In the genomic region with DNA sequence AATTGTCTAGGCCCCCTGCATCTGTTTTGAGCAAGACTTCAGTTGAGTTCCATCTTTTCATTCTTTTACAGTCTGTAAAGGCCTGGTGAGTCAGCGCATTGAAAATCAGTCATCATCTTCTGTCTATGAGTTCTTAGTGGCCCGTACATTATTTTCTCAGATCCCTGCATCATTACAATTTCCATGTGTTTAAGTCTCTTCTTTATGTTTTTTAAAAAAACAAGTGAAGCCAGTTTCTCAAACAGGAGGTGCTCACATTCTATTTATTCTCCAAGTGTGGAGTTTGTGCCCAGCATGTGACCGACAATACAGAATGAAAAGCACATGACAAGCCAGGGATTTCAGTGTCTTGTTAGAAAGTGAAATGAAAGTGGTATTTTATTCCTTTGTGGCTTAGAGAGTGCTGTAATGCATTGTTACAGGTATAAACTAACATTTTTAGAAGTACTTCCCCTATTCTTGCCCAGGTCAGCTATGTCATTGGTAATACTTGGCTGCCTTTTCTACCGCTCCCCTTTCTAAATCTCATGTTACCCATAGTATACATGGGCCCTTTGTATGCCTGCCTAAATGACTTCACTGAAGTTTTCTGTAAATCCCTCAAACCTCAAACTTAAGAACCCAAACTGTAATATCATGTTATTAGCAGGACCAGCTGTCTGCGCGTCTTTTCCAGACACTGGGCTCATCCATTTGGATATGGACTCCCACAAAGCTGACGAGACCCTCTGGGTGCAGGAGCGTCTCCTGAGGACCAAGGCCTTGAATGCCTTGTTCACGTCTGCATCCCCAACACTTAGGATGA, we compare ENCODE assay signal across 8 cellular contexts.
DNase-seq lines count a peak whose midpoint lies in the region; ATAC-seq and TF ChIP-seq lines count a peak whose summit lies in the region.

No MANE protein-coding gene starts in this region.

- CTCF ChIA-PET in CD8-positive, alpha-beta T cell (lab: Charles Lee) = no interaction called here

- no peaks in the 10 kb centered on the region for H3K9me3 Mint-ChIP-seq in CD8-positive, alpha-beta T cell

- no peak overlapping the region for H3K4me3 ChIP-seq in psoas muscle
- H3K4me3 ChIP-seq in CD8-positive, alpha-beta T cell (ENCODE audit: low read depth, low read length) = no peak overlapping the region

- H3K27ac Mint-ChIP-seq in CD8-positive, alpha-beta T cell = no peak overlapping the region

- ATAC-seq in GM18907 (IDR thresholded peaks at IDR 0.05; ENCODE audit: unreplicated experiment) (peak; percentile 80), HG02884 (IDR thresholded peaks at IDR 0.05; ENCODE audit: unreplicated experiment) (peak; percentile 72), SK-N-SH treated with all-trans-retinoic acid at 6 μM for 48 hours (peak; percentile 49), psoas muscle (peak in 2 of 4 donors; percentile 37 to 44)
- ATAC-seq in CD8-positive, alpha-beta T cell = no peak

- peak overlapping the region; percentile 63 for H3K27ac ChIP-seq in psoas muscle
- H3K27ac ChIP-seq in CD8-positive, alpha-beta T cell (ENCODE audit: low read depth, low read length) = no peak overlapping the region

- H3K27me3 Mint-ChIP-seq in CD8-positive, alpha-beta T cell (ENCODE audit: low read depth) = no peaks in the 10 kb centered on the region

- DNase-seq in psoas muscle (no peak), T-helper 9 cell (no peak), NCI-H1694 treated with DMSO at 0.1 percent for 48 hours (lab: John Stamatoyannopoulos, UW) (no peak), DMS 273 treated with DMSO at 0.1 percent for 48 hours (lab: John Stamatoyannopoulos, UW) (no peak)
- DNase-seq in CD8-positive, alpha-beta T cell = no peak

- peaks cover 20% of the 10 kb centered on the region for H3K4me1 ChIP-seq in psoas muscle
- no peaks in the 10 kb centered on the region for H3K4me1 ChIP-seq in CD8-positive, alpha-beta T cell (ENCODE audit: insufficient read depth, low read length)

- peaks cover 16% of the 10 kb centered on the region for H3K36me3 Mint-ChIP-seq in CD8-positive, alpha-beta T cell

- H3K4me1 Mint-ChIP-seq in CD8-positive, alpha-beta T cell (ENCODE audit: low read depth) = no peaks in the 10 kb centered on the region

- H3K36me3 ChIP-seq in psoas muscle (ENCODE audit: insufficient read depth in 1 of 2, low read depth in 1 of 2) = peaks cover 0 to 55% of the 10 kb centered on the region in 2 donors
- H3K36me3 ChIP-seq in CD8-positive, alpha-beta T cell (ENCODE audit: insufficient read depth, low read length) = no peaks in the 10 kb centered on the region

- no peak for TF ChIP-seq CTCF in psoas muscle (IDR thresholded peaks at IDR 0.05)
- no peak for TF ChIP-seq CTCF in CD8-positive, alpha-beta T cell (IDR thresholded peaks at IDR 0.05)

- 79 to 85% (median 82%) methylated on average over 9 of the region's 9 CpGs for WGBS in psoas muscle, 3 donors

- H3K4me3 Mint-ChIP-seq in CD8-positive, alpha-beta T cell = no peak overlapping the region

- intact Hi-C loops in psoas muscle (cut with DNase I) = no loop called here
- intact Hi-C loops in CD8-positive, alpha-beta T cell (cut with DNase I, micrococcal nuclease) = no loop called here

- H3K9me3 ChIP-seq in psoas muscle = no peaks in the 10 kb centered on the region
- H3K9me3 ChIP-seq in CD8-positive, alpha-beta T cell (ENCODE audit: low read length) = no peaks in the 10 kb centered on the region

- H3K27me3 ChIP-seq in psoas muscle (ENCODE audit: insufficient read depth in 3 of 3, low read length in 2 of 3) = no peaks in the 10 kb centered on the region
- H3K27me3 ChIP-seq in CD8-positive, alpha-beta T cell (ENCODE audit: insufficient read depth, low read length) = no peaks in the 10 kb centered on the region

- POLR2A ChIA-PET in CD8-positive, alpha-beta T cell (lab: Charles Lee) = no interaction called here

TF ChIP-seq in SK-N-SH treated with all-trans-retinoic acid at 6 μM for 48 hours, 23 proteins besides CTCF, POLR2A, EP300 and RAD21:
- TF ChIP-seq ZC3H10 (CRISPR knock-in tag; IDR thresholded peaks at IDR 0.05) (no peak), ESRRG (CRISPR knock-in tag; IDR thresholded peaks at IDR 0.05) (no peak), GLIS3 (CRISPR knock-in tag; IDR thresholded peaks at IDR 0.05) (no peak), ARNTL (CRISPR knock-in tag; IDR thresholded peaks at IDR 0.05; ENCODE audit: borderline replicate concordance, low read depth) (no peak)
- TF ChIP-seq, protein P1, sequence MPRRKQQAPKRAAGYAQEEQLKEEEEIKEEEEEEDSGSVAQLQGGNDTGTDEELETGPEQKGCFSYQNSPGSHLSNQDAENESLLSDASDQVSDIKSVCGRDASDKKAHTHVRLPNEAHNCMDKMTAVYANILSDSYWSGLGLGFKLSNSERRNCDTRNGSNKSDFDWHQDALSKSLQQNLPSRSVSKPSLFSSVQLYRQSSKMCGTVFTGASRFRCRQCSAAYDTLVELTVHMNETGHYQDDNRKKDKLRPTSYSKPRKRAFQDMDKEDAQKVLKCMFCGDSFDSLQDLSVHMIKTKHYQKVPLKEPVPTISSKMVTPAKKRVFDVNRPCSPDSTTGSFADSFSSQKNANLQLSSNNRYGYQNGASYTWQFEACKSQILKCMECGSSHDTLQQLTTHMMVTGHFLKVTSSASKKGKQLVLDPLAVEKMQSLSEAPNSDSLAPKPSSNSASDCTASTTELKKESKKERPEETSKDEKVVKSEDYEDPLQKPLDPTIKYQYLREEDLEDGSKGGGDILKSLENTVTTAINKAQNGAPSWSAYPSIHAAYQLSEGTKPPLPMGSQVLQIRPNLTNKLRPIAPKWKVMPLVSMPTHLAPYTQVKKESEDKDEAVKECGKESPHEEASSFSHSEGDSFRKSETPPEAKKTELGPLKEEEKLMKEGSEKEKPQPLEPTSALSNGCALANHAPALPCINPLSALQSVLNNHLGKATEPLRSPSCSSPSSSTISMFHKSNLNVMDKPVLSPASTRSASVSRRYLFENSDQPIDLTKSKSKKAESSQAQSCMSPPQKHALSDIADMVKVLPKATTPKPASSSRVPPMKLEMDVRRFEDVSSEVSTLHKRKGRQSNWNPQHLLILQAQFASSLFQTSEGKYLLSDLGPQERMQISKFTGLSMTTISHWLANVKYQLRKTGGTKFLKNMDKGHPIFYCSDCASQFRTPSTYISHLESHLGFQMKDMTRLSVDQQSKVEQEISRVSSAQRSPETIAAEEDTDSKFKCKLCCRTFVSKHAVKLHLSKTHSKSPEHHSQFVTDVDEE (CRISPR knock-in tag; IDR thresholded peaks at IDR 0.05) = no peak
- TF ChIP-seq, protein P2, sequence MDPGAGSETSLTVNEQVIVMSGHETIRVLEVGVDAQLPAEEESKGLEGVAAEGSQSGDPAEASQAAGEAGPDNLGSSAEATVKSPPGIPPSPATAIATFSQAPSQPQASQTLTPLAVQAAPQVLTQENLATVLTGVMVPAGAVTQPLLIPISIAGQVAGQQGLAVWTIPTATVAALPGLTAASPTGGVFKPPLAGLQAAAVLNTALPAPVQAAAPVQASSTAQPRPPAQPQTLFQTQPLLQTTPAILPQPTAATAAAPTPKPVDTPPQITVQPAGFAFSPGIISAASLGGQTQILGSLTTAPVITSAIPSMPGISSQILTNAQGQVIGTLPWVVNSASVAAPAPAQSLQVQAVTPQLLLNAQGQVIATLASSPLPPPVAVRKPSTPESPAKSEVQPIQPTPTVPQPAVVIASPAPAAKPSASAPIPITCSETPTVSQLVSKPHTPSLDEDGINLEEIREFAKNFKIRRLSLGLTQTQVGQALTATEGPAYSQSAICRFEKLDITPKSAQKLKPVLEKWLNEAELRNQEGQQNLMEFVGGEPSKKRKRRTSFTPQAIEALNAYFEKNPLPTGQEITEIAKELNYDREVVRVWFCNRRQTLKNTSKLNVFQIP (CRISPR knock-in tag; IDR thresholded peaks at IDR 0.05; ENCODE audit: borderline replicate concordance, low read depth) = no peak
